Comparison of ENCODE assay signal across 8 cellular contexts in the genomic region with DNA sequence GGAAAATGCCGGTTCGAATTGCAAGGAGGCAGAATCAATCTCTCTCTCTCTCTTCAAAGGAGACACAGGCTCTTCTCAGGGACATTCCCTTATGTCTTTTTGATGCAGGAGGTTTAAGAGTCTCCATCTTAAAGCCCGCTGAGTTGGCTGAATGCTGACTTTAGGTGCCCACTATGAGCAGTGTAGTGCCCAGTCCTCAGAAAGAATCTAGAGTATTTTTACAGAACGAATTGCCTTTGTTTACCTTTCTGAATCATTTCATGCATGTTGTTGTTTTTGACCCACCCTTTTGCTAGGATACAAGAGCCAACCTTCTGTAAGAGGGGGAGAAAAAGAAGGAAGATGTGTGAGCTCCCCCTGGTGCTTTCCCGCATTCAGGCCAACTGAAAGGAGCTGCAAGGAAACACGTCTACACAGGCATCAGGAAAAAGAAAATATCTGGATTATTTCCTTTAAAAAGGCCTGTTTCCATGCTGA.
DNase-seq lines count a peak whose midpoint lies in the region; ATAC-seq and TF ChIP-seq lines count a peak whose summit lies in the region.

No MANE protein-coding gene starts in this region.

- peaks cover 29% of the 10 kb centered on the region for H3K27me3 Mint-ChIP-seq in brain

- H3K4me3 Mint-ChIP-seq in brain = peak overlapping the region; percentile 72 to 87 (median 80)

- DNase-seq in ELF-1 (ENCODE audit: low read depth, low spot score) (peak; percentile 90), NCI-H1694 treated with DMSO at 0.1 percent for 48 hours (lab: John Stamatoyannopoulos, UW) (peak; percentile 64), iPS-NIHi7 (ENCODE audit: extremely low spot score) (peak; percentile 72), omental fat pad (ENCODE audit: low spot score) (no peak)
- no peak for DNase-seq in activated naive CD4-positive, alpha-beta T cell treated with anti-CD3 and anti-CD28 coated beads, Interleukin-2, amount 50 U/mL, for 16 hours

- ATAC-seq in omental fat pad (ENCODE audit: low FRiP score) (no peak), HG03439 (IDR thresholded peaks at IDR 0.05; ENCODE audit: unreplicated experiment) (no peak)

- peak; percentile 75 to 83 for TF ChIP-seq CTCF in brain (conservative IDR thresholded peaks at IDR 0.05)
- peak in 1 of 3 donors; percentile 22 for TF ChIP-seq CTCF in omental fat pad (IDR thresholded peaks at IDR 0.05)

- H3K4me1 Mint-ChIP-seq in brain = peaks cover 50% of the 10 kb centered on the region

- peak overlapping the region; percentile 9 for H3K27ac ChIP-seq in temporal lobe (ENCODE audit: low read depth, low read length)

- no peaks in the 10 kb centered on the region for H3K36me3 Mint-ChIP-seq in brain

- peak overlapping the region; percentile 78 to 89 (median 80) for H3K27ac Mint-ChIP-seq in brain

- no peaks in the 10 kb centered on the region for H3K9me3 Mint-ChIP-seq in brain

Comparison
In these comparisons a context has a peak if more than half of its experiments do, and no peak if none do; other contexts are left out.
1. DNase-seq: peak in ELF-1 (single experiment), NCI-H1694 treated with DMSO at 0.1 percent for 48 hours (single experiment) and iPS-NIHi7 (single experiment); none in omental fat pad (single experiment) and activated naive CD4-positive, alpha-beta T cell treated with anti-CD3 and anti-CD28 coated beads, Interleukin-2, amount 50 U/mL, for 16 hours (single experiment).